22 cellular contexts compared by ENCODE assay signal in the genomic region with DNA sequence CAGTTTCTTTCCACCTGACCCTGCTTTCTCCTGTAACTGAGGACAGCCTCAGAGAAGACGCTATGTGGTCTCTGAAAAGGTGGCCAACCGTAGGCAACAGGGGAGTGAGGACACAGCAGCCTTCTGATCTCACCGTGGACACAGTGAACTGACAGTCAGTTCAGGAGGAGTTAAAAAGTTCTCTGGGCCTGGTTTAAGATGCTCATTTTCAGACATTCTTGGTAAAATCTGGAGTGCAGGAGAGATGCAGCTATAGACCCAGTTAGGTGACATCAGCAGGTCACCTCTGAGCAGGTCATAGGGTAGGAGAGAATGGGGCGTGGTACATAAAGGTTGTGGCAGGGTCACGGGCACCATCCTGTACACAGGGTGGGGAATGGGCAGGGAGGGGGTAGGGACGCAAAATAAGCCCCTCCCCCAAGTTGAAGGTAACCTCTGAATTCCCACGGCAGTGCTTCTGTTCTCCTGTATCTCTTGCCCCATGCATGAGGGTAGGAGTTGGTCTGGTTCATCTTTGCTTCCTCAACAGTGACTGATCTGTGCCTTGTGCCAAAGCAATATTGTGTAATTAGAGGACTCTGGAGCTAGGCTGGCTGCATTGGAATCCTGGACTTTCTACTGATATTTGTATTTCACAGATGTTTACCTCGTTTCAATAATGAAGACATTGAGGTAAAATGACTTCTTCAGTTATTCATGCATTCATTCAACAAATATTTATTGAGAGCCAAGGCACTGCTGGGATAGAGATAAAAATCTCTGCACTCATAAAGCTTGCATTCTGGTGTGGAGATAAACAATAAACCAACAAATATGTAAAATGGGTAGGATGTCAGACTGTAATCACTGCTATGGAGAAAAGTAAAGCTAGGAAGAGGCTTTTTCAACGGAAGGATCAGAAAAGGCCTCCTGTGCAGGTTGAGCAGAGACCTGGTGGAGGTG. TPM values are rescaled to one million over a fixed set of nuclear protein-coding genes. Genes with fewer than 3 reads are reported as not detected.
DNase-seq lines count a peak whose midpoint lies in the region; ATAC-seq, FAIRE-seq and TF ChIP-seq lines count a peak whose summit lies in the region.
"Had no signal": no experiment of that assay in that cellular context is flagged by ENCODE, and none has a peak within 500 bp of the region (broad histone marks: within the 10 kb centered on the region; RNA-seq: fewer than 3 reads in every experiment).

No MANE protein-coding gene starts in this region.

- H3K4me1 Mint-ChIP-seq in activated T-cell treated with anti-CD3 and anti-CD28 coated beads, Interleukin-2, amount 50 U/mL, for 24 hours (ENCODE audit: low read depth) = peaks cover 46% of the 10 kb centered on the region

- TF ChIP-seq RAD21 in K562 (CRISPR knock-in tag; conservative IDR thresholded peaks at IDR 0.05 in 1 of 2, IDR thresholded peaks at IDR 0.05 in 1 of 2) = no peak

- POLR2A ChIA-PET in K562 (lab: Yijun Ruan, JAX) = interaction anchor here (1.2 kb wide), 1 partner anchor 14 kb away, joined by 3 read pairs; no protein-coding TSS in a partner anchor

- ATAC-seq in K562 = peak; percentile 51; the same call in 2 of the 3 replicates
- ATAC-seq: CD8-positive, alpha-beta T cell had no signal

- TF ChIP-seq EP300 in K562 (IDR thresholded peaks at IDR 0.05; ENCODE audit: low read length) (no peak), tibial nerve (IDR thresholded peaks at IDR 0.05) (no peak)

- no peak overlapping the region for H3K4me3 Mint-ChIP-seq in activated T-cell treated with anti-CD3 and anti-CD28 coated beads, Interleukin-2, amount 50 U/mL, for 24 hours
- H3K4me3 Mint-ChIP-seq: activated naive CD8-positive, alpha-beta T cell; CD8-positive, alpha-beta T cell; type B pancreatic cell had no signal

- TF ChIP-seq CTCF in LNCaP clone FGC (IDR thresholded peaks at IDR 0.05; ENCODE audit: control insufficient read depth, extremely low read depth, insufficient read depth) = no peak
- TF ChIP-seq CTCF in K562 (IDR thresholded peaks at IDR 0.05 in 2 of 3, conservative IDR thresholded peaks at IDR 0.05 in 1 of 3; ENCODE audit: insufficient read depth in 2 of 3, low read depth in 1 of 3, low read length in 3 of 3) = no peak
- TF ChIP-seq CTCF in tibial nerve (IDR thresholded peaks at IDR 0.05) = no peak

- H3K27ac Mint-ChIP-seq in activated T-cell treated with anti-CD3 and anti-CD28 coated beads, Interleukin-2, amount 50 U/mL, for 24 hours = peak overlapping the region; percentile 16
- H3K27ac Mint-ChIP-seq: activated naive CD8-positive, alpha-beta T cell; type B pancreatic cell had no signal

- no peak for TF ChIP-seq POLR2A in K562 (conservative IDR thresholded peaks at IDR 0.05)
- TF ChIP-seq POLR2A in tibial nerve (IDR thresholded peaks at IDR 0.05) = no peak
- TF ChIP-seq POLR2A in H54 (IDR thresholded peaks at IDR 0.05; ENCODE audit: low read depth, low read length) = no peak

- H3K4me3 ChIP-seq in LNCaP clone FGC (ENCODE audit: low read depth, low read length) (no peak overlapping the region), K562 (no peak overlapping the region), thymus (ENCODE audit: low read length) (no peak overlapping the region), tibial nerve (no peak overlapping the region)
- H3K4me3 ChIP-seq: dorsolateral prefrontal cortex, PC-9, SJCRH30 had no signal

- FAIRE-seq in K562 (lab: Jason Lieb, UNC) = no peak
- FAIRE-seq in H54 (lab: Jason Lieb, UNC) = no peak
- FAIRE-seq: bronchial epithelial cell, frontal cortex had no signal

- WGBS in K562 (ENCODE audit: insufficient coverage, low coverage, missing lambda C conversion rate) = 13% methylated on average over 9 of the region's 9 CpGs
- 38% methylated on average over 9 of the region's 9 CpGs for WGBS in thymus
- WGBS in tibial nerve, 2 donors = 73 to 76% methylated on average over 9 of the region's 9 CpGs

- no peak overlapping the region for H3K4me2 ChIP-seq in K562 (ENCODE audit: insufficient read depth, low read length)
- H3K4me2 ChIP-seq: KMS-11, PC-9 had no signal

- no peaks in the 10 kb centered on the region for H3K27me3 Mint-ChIP-seq in activated T-cell treated with anti-CD3 and anti-CD28 coated beads, Interleukin-2, amount 50 U/mL, for 24 hours
- H3K27me3 Mint-ChIP-seq: activated naive CD8-positive, alpha-beta T cell had no signal

- H3K9me3 ChIP-seq in K562 (replicated peaks; ENCODE audit: control insufficient read depth, insufficient read depth, low read depth, low read length) (no peaks in the 10 kb centered on the region), thymus (ENCODE audit: control insufficient read depth) (no peaks in the 10 kb centered on the region), tibial nerve (no peaks in the 10 kb centered on the region)
- H3K9me3 ChIP-seq: SJCRH30 had no signal

- H3K36me3 Mint-ChIP-seq in activated T-cell treated with anti-CD3 and anti-CD28 coated beads, Interleukin-2, amount 50 U/mL, for 24 hours (ENCODE audit: low read depth) = peaks cover 34% of the 10 kb centered on the region
- H3K36me3 Mint-ChIP-seq: activated naive CD8-positive, alpha-beta T cell; CD8-positive, alpha-beta T cell; type B pancreatic cell had no signal

- no peaks in the 10 kb centered on the region for H3K27me3 ChIP-seq in K562 (ENCODE audit: control insufficient read depth in 2 of 2, insufficient read depth in 2 of 2, low read length in 2 of 2)
- H3K27me3 ChIP-seq in thymus (ENCODE audit: control insufficient read depth, insufficient read depth) = no peaks in the 10 kb centered on the region
- no peaks in the 10 kb centered on the region for H3K27me3 ChIP-seq in tibial nerve
- H3K27me3 ChIP-seq: dorsolateral prefrontal cortex, SJCRH30 had no signal

- no TSS peak for BruUV-seq in K562 (replicated peaks; lab: Mats Ljungman, UMichigan)

- CTCF ChIA-PET in K562 (lab: Yijun Ruan, JAX; ENCODE audit: low intra/inter-chr PET ratio) = no interaction called here

- H3K9me3 Mint-ChIP-seq in activated T-cell treated with anti-CD3 and anti-CD28 coated beads, Interleukin-2, amount 50 U/mL, for 24 hours = no peaks in the 10 kb centered on the region
- H3K9me3 Mint-ChIP-seq: CD8-positive, alpha-beta T cell; type B pancreatic cell had no signal

- H3K27ac ChIP-seq in K562 (ENCODE audit: extremely low read depth, low read depth, low read length) (no peak overlapping the region), thymus (ENCODE audit: low read depth) (peak overlapping the region; percentile 83), tibial nerve (no peak overlapping the region)
- H3K27ac ChIP-seq: dorsolateral prefrontal cortex, KMS-11, PC-9, SJCRH30 had no signal

- H3K36me3 ChIP-seq in K562 (ENCODE audit: control insufficient read depth, insufficient read depth, low read length) = no peaks in the 10 kb centered on the region
- no peaks in the 10 kb centered on the region for H3K36me3 ChIP-seq in thymus (ENCODE audit: control insufficient read depth, insufficient read depth)
- H3K36me3 ChIP-seq in tibial nerve = peaks cover 0 to 6% (median 0%) of the 10 kb centered on the region in 3 donors
- H3K36me3 ChIP-seq: SJCRH30 had no signal

- no peak overlapping the region for H2AFZ ChIP-seq in K562 (ENCODE audit: low read depth, low read length)
- H2AFZ ChIP-seq: PC-9 had no signal

- intact Hi-C loops in K562 (cut with micrococcal nuclease) = no loop called here

- in situ Hi-C loops in K562 (cut with MboI) (no loop called here), G401 (cut with HindIII; ENCODE audit: low sequenced_read_pairs) (no loop called here)

- no peak for DNase-seq in activated T-cell treated with anti-CD3 and anti-CD28 coated beads, Interleukin-2, amount 50 U/mL, for 24 hours
- DNase-seq in activated T-cell treated with anti-CD3 and anti-CD28 coated beads, Interleukin-2, amount 50 U/mL, for 48 hours = no peak
- DNase-seq in LNCaP clone FGC (ENCODE audit: low read depth) (peak; percentile 46), K562 (ENCODE audit: extremely low read depth in 1 of 4, low spot score in 3 of 4) (no peak), tibial nerve (ENCODE audit: low spot score in 2 of 2) (no peak), H54 (ENCODE audit: insufficient read length, low spot score) (no peak), G401 (ENCODE audit: low spot score) (no peak)
- DNase-seq: activated CD8-positive, alpha-beta memory T cell treated with anti-CD3 and anti-CD28 coated beads, Interleukin-2, amount 50 U/mL, for 4 hours; CD8-positive, alpha-beta T cell; dorsolateral prefrontal cortex; erythroblast; left cardiac atrium; NCI-H1417 treated with DMSO at 0.1 percent for 48 hours; NCI-H526 treated with DMSO at 0.1 percent for 48 hours; SJCRH30 had no signal

- H3K9me1 ChIP-seq in K562 (ENCODE audit: control insufficient read depth, insufficient read depth, low read length) = no peaks in the 10 kb centered on the region

- H3K79me2 ChIP-seq in K562 (ENCODE audit: control insufficient read depth, insufficient read depth, low read length) = no peaks in the 10 kb centered on the region

- H3K4me1 ChIP-seq in K562 (replicated peaks in 1 of 2; ENCODE audit: control insufficient read depth in 2 of 2, insufficient read depth in 2 of 2, low read length in 2 of 2) (no peaks in the 10 kb centered on the region), thymus (ENCODE audit: control insufficient read depth, insufficient read depth, low read length) (peaks cover 17% of the 10 kb centered on the region), tibial nerve (no peaks in the 10 kb centered on the region)
- H3K4me1 ChIP-seq: SJCRH30 had no signal

- H4K20me1 ChIP-seq in K562 (replicated peaks; ENCODE audit: control insufficient read depth, insufficient read depth, low read length) = no peaks in the 10 kb centered on the region

- no peak overlapping the region for H3K9ac ChIP-seq in K562 (ENCODE audit: insufficient read depth in 1 of 2, low read depth in 2 of 2, low read length in 2 of 2)
- H3K9ac ChIP-seq: KMS-11 had no signal

RNA-seq across cellular contexts. Expression of gene GFI1, which starts 18.3 kb away (rescaled TPM):
- 1.2 and 1.3 TPM in 2 replicates for total RNA-seq in K562 (2011; cell fraction: chromatin; rRNA removed; ENCODE audit: low replicate concordance)
- 0.53 and 1.5 TPM in 2 replicates for total RNA-seq in K562 (2011; cell fraction: nucleolus; rRNA removed)
- total RNA-seq in K562 (2011; cell fraction: nucleoplasm; rRNA removed) = 0.38 and 0.51 TPM in 2 replicates
- total RNA-seq in K562 (2014; rRNA removed) (0.36 and 0.53 TPM in 2 replicates), K562 (2014; rRNA removed; fragmentation: Illumina TruSeq; extraction: Trizol) (0.29 and 0.36 TPM in 2 replicates), K562 (2015; rRNA removed; fragmentation: Illumina TruSeq; extraction: Trizol) (0.87 and 1.2 TPM in 2 replicates), K562 (2021) (0.66 and 0.85 TPM in 2 replicates), tibial nerve (1 to 10 TPM in 3 of 4 donors, under 1 TPM in 1; 0.30 to 1.3 (median 1.1) TPM)
- polyA plus RNA-seq in K562 (2011; rRNA removed) (0.93 and 1.2 TPM in 2 replicates), K562 (2014; fragmentation: Illumina TruSeq; extraction: Trizol) (0.40 and 0.46 TPM in 2 replicates), K562 (2014; fragmentation: Nextera tagmentation; extraction: Ambion mirVana) (under 1 TPM; 0.07 to 0.13 TPM), K562 (2014; rRNA removed) (0.45 and 0.68 TPM in 2 replicates), thymus (12.6 TPM)
- polyA plus RNA-seq in K562 (2011; cell fraction: cytosol; rRNA removed) = 0.67 and 0.84 TPM in 2 replicates
- polyA plus RNA-seq in K562 (2011; cell fraction: nucleus; rRNA removed) = 2.8 and 4.6 TPM in 2 replicates
- 1.1 and 3.8 TPM in 2 replicates for polyA plus RNA-seq in K562 (2012)
- 0.60 and 1.1 TPM in 2 replicates for polyA minus RNA-seq in K562 (2011; rRNA and poly(A)+ RNA removed)
- 0.57 TPM in 1 of 2 replicates, not detected in the other for polyA minus RNA-seq in K562 (2011; cell fraction: cytosol; rRNA and poly(A)+ RNA removed)
- 0.67 and 1.6 TPM in 2 replicates for polyA minus RNA-seq in K562 (2011; cell fraction: nucleus; rRNA and poly(A)+ RNA removed)
- total RNA-seq in G401 (2014; rRNA removed; shearing (Covaris generic)) = 0.31 and 1.6 TPM in 2 replicates
- total RNA-seq: frontal cortex had no signal
